20 cellular contexts compared by ENCODE assay signal in genomic region chr13:113589961-113590339, GRCh38. TPM values are rescaled to one million over a fixed set of nuclear protein-coding genes. Genes with fewer than 3 reads are reported as not detected.
DNase-seq lines count a peak whose midpoint lies in the region; ATAC-seq and TF ChIP-seq lines count a peak whose summit lies in the region.
"Had no signal": no experiment of that assay in that cellular context is flagged by ENCODE, and none has a peak within 500 bp of the region (broad histone marks: within the 10 kb centered on the region; RNA-seq: fewer than 3 reads in every experiment).

No MANE protein-coding gene starts in this region.

- H3K27ac Mint-ChIP-seq in CD14-positive monocyte = peak overlapping the region in 5 of 7 donors; percentile 20 to 85 (median 42)
- peak overlapping the region; percentile 44 to 82 (median 46); a peak in 4 of 7 replicates for H3K27ac Mint-ChIP-seq in H9
- H3K27ac Mint-ChIP-seq in natural killer cell = no peak overlapping the region
- H3K27ac Mint-ChIP-seq: CD4-positive, alpha-beta T cell; memory B cell had no signal

- no peak overlapping the region for H4K8ac ChIP-seq in H9 (replicated peaks; ENCODE audit: insufficient read length, low read depth, low read length)
- H4K8ac ChIP-seq in trophoblast cell (ENCODE audit: low read depth, low read length) = no peak overlapping the region

- H2AK5ac ChIP-seq in H9 (ENCODE audit: insufficient read length, low read length) (no peak overlapping the region), trophoblast cell (ENCODE audit: low read length) (no peak overlapping the region)

- H3K79me1 ChIP-seq in H9 (ENCODE audit: insufficient read depth, low read depth, low read length, poor library complexity, severe bottlenecking) (peaks cover 10% of the 10 kb centered on the region), trophoblast cell (ENCODE audit: low read length) (no peaks in the 10 kb centered on the region)

- no CpG with 5 or more reads among the region's 14 CpGs for WGBS in H9 (ENCODE audit: extremely low coverage, insufficient read length, low lambda C conversion rate)
- no CpG with 5 or more reads among the region's 14 CpGs for WGBS in trophoblast cell (ENCODE audit: extremely low coverage, insufficient coverage, insufficient read length)

- no peak overlapping the region for H3K27ac ChIP-seq in H9 (ENCODE audit: insufficient read length, low read depth, low read length)
- H3K27ac ChIP-seq in trophoblast cell (ENCODE audit: low read depth, low read length) = no peak overlapping the region
- H3K27ac ChIP-seq: body of pancreas, uterus had no signal

- ATAC-seq in HG03039 (IDR thresholded peaks at IDR 0.05; ENCODE audit: unreplicated experiment) (no peak), HG03097 (IDR thresholded peaks at IDR 0.05; ENCODE audit: low FRiP score, unreplicated experiment) (no peak), natural killer cell (no peak)
- ATAC-seq: body of pancreas had no signal

- peaks cover 42 to 45% of the 10 kb centered on the region in 2 experiments for H3K36me3 ChIP-seq in trophoblast cell (ENCODE audit: control insufficient read depth in 1 of 2, insufficient read depth in 2 of 2, low read length in 2 of 2)
- H3K36me3 ChIP-seq: uterus had no signal

- H3K4me2 ChIP-seq in H9 (ENCODE audit: insufficient read depth, insufficient read length, low read length) (no peak overlapping the region), trophoblast cell (ENCODE audit: low read length) (no peak overlapping the region)

- no peaks in the 10 kb centered on the region for H3K23me2 ChIP-seq in H9 (ENCODE audit: insufficient read length, low read depth, low read length, poor library complexity, severe bottlenecking)

- DNase-seq in CD14-positive monocyte (ENCODE audit: low spot score) = peak; percentile 33
- no peak for DNase-seq in H9
- peak; percentile 66 for DNase-seq in cardiac septum (ENCODE audit: low spot score)
- no peak for DNase-seq in trophoblast cell
- no peak for DNase-seq in NCI-H2081 treated with DMSO at 0.1 percent for 48 hours (lab: John Stamatoyannopoulos, UW)
- no peak for DNase-seq in natural killer cell
- DNase-seq: activated CD4-positive, alpha-beta T cell treated with anti-CD3 and anti-CD28 coated beads for 48 hours; CD4-positive, alpha-beta T cell; Kasumi-1; kidney glomerular epithelial cell; NCI-H187 treated with DMSO at 0.1 percent for 48 hours; NCI-H226; NCI-H774; occipital lobe; SHP77 had no signal

- H2AFZ ChIP-seq in H9 (ENCODE audit: low read length) (no peak overlapping the region), trophoblast cell (ENCODE audit: insufficient read depth, low read length, poor library complexity) (no peak overlapping the region)

- intact Hi-C loops in CD14-positive monocyte (cut with micrococcal nuclease) = no loop called here
- intact Hi-C loops in cardiac septum (cut with DNase I) = no loop called here
- intact Hi-C loops in natural killer cell (cut with micrococcal nuclease) = no loop called here

- H4K5ac ChIP-seq in H9 (ENCODE audit: insufficient read length, low read depth, low read length) = no peak overlapping the region

- no peak overlapping the region for H2BK15ac ChIP-seq in H9 (ENCODE audit: low read depth, low read length)

- no peak overlapping the region for H3K18ac ChIP-seq in H9 (ENCODE audit: insufficient read length, low read depth, low read length)
- no peak overlapping the region for H3K18ac ChIP-seq in trophoblast cell (ENCODE audit: low read length)

- no peak overlapping the region for H3K4me3 ChIP-seq in trophoblast cell (ENCODE audit: low read depth, low read length)
- H3K4me3 ChIP-seq: body of pancreas, uterus had no signal

- H3K27me3 Mint-ChIP-seq in CD14-positive monocyte (ENCODE audit: low read depth in 3 of 3) (peaks cover 0 to 9% (median 0%) of the 10 kb centered on the region in 3 donors), H9 (ENCODE audit: low read depth) (no peaks in the 10 kb centered on the region), natural killer cell (ENCODE audit: low read depth in 2 of 2) (no peaks in the 10 kb centered on the region)
- H3K27me3 Mint-ChIP-seq: CD4-positive, alpha-beta T cell; memory B cell had no signal

- no peak overlapping the region for H4K91ac ChIP-seq in H9 (ENCODE audit: insufficient read length, low read depth, low read length)
- H4K91ac ChIP-seq in trophoblast cell (ENCODE audit: low read depth, low read length) = no peak overlapping the region

- H3K4me1 Mint-ChIP-seq in CD14-positive monocyte (peaks cover 30% of the 10 kb centered on the region), H9 (peaks cover 20 to 22% of the 10 kb centered on the region in 2 experiments), natural killer cell (peaks cover 28 to 35% of the 10 kb centered on the region in 2 donors)

- H3K27me3 ChIP-seq in H9 (ENCODE audit: insufficient read depth, low read length) (no peaks in the 10 kb centered on the region), trophoblast cell (ENCODE audit: insufficient read depth, low read length) (no peaks in the 10 kb centered on the region)
- H3K27me3 ChIP-seq: body of pancreas, uterus had no signal

- H3K4ac ChIP-seq in H9 (ENCODE audit: low read depth, low read length) (no peak overlapping the region), trophoblast cell (ENCODE audit: low read depth, low read length) (peak overlapping the region; percentile 56)

- peaks cover 42% of the 10 kb centered on the region; the same call in 1 of the 2 replicates for H3K79me2 ChIP-seq in H9 (ENCODE audit: insufficient read depth, low read length)
- H3K79me2 ChIP-seq in trophoblast cell (ENCODE audit: control insufficient read depth, insufficient read depth, low read length, poor library complexity) = peaks cover 11% of the 10 kb centered on the region

- no peak overlapping the region for H3K14ac ChIP-seq in H9 (ENCODE audit: insufficient read depth, low read length)
- no peak overlapping the region for H3K14ac ChIP-seq in trophoblast cell (ENCODE audit: low read length)

- peaks cover 3% of the 10 kb centered on the region; the same call in 1 of the 2 replicates for H3K4me1 ChIP-seq in H9 (ENCODE audit: insufficient read depth, low read length)
- H3K4me1 ChIP-seq in trophoblast cell (ENCODE audit: control insufficient read depth in 1 of 2, insufficient read depth in 2 of 2, low read length in 2 of 2) = no peaks in the 10 kb centered on the region
- H3K4me1 ChIP-seq: uterus had no signal

- no peak overlapping the region for H3K56ac ChIP-seq in H9 (ENCODE audit: insufficient read length, low read depth, low read length)

- H3K23ac ChIP-seq in H9 (ENCODE audit: insufficient read length, low read depth, low read length) (no peak overlapping the region), trophoblast cell (ENCODE audit: low read length) (no peak overlapping the region)

- TF ChIP-seq CTCF in CD14-positive monocyte (IDR thresholded peaks at IDR 0.05) (no peak), H9 (conservative IDR thresholded peaks at IDR 0.05) (no peak), natural killer cell (IDR thresholded peaks at IDR 0.05) (no peak)

- H2BK5ac ChIP-seq in H9 (ENCODE audit: insufficient read length, low read length) = no peak overlapping the region
- no peak overlapping the region for H2BK5ac ChIP-seq in trophoblast cell (ENCODE audit: low read depth, low read length, poor library complexity)

- H3K4me3 Mint-ChIP-seq in CD14-positive monocyte = no peak overlapping the region
- no peak overlapping the region for H3K4me3 Mint-ChIP-seq in H9
- H3K4me3 Mint-ChIP-seq in natural killer cell = no peak overlapping the region
- H3K4me3 Mint-ChIP-seq: CD4-positive, alpha-beta T cell; memory B cell had no signal

- H3K36me3 Mint-ChIP-seq in CD14-positive monocyte (peaks cover 33 to 59% of the 10 kb centered on the region in 2 donors), H9 (ENCODE audit: insufficient read depth in 1 of 3, low read depth in 3 of 3) (peaks cover 46 to 62% (median 52%) of the 10 kb centered on the region in 3 experiments), natural killer cell (no peaks in the 10 kb centered on the region)

- no peaks in the 10 kb centered on the region for H4K20me1 ChIP-seq in H9 (ENCODE audit: control insufficient read depth, insufficient read depth, insufficient read length)

- peak overlapping the region; percentile 1 for H4K12ac ChIP-seq in trophoblast cell (ENCODE audit: low read depth, low read length)

- H3T11ph ChIP-seq in H9 (ENCODE audit: low read length) = no peak overlapping the region

- no peak overlapping the region for H3K9ac ChIP-seq in H9 (ENCODE audit: extremely low read depth, insufficient read length, low read length)
- no peak overlapping the region for H3K9ac ChIP-seq in trophoblast cell (ENCODE audit: low read length)

- no peak overlapping the region for H2BK20ac ChIP-seq in H9 (ENCODE audit: low read depth, low read length, poor library complexity, severe bottlenecking)

- H3K9me3 Mint-ChIP-seq in CD14-positive monocyte = no peaks in the 10 kb centered on the region
- peaks cover 0 to 2% of the 10 kb centered on the region in 2 experiments; a peak in 1 of 5 replicates for H3K9me3 Mint-ChIP-seq in H9
- peaks cover 4 to 5% of the 10 kb centered on the region in 2 donors for H3K9me3 Mint-ChIP-seq in natural killer cell
- H3K9me3 Mint-ChIP-seq: CD4-positive, alpha-beta T cell; memory B cell had no signal

- H3K9me3 ChIP-seq in H9 (ENCODE audit: control insufficient read depth, low read depth, low read length) (no peaks in the 10 kb centered on the region), trophoblast cell (ENCODE audit: insufficient read depth, low read depth, low read length) (no peaks in the 10 kb centered on the region)
- H3K9me3 ChIP-seq: body of pancreas, uterus had no signal

- H2BK12ac ChIP-seq in H9 (ENCODE audit: insufficient read length, low read depth, low read length) (no peak overlapping the region), trophoblast cell (ENCODE audit: low read length) (no peak overlapping the region)

- H2BK120ac ChIP-seq in H9 (ENCODE audit: low read depth, low read length, poor library complexity, severe bottlenecking) = no peak overlapping the region
- H2BK120ac ChIP-seq in trophoblast cell (ENCODE audit: insufficient read depth, low read length, poor library complexity) = no peak overlapping the region

RNA-seq across cellular contexts. Expression of gene TFDP1, which starts 5.4 kb away (rescaled TPM):
- polyA plus RNA-seq in CD14-positive monocyte = 10 to 100 TPM; 37.6 to 54.0 TPM
- total RNA-seq in H9 (2021) = 109 and 111 TPM in 2 replicates
- 38.8 TPM for total RNA-seq in cardiac septum
- polyA plus RNA-seq in trophoblast cell (2013) = 59.9 and 61.4 TPM in 2 replicates
- 10 to 100 TPM; 26.3 to 44.3 (median 29.2) TPM for total RNA-seq in natural killer cell

Comparison
In these comparisons a context has a peak if more than half of its experiments do, and no peak if none do; other contexts are left out.
1. DNase-seq: peak in CD14-positive monocyte (single experiment) and cardiac septum (single experiment); none in H9 (single experiment), trophoblast cell (0 of 2), NCI-H2081 treated with DMSO at 0.1 percent for 48 hours (single experiment) and natural killer cell (single experiment).
2. H3K27ac Mint-ChIP-seq: peak in CD14-positive monocyte (5 of 7) and H9 (3 of 3); none in natural killer cell (0 of 2).